1 cellular context compared by ENCODE assay signal in genomic region chr16:30409125-30410060, GRCh38.
A peak's percentile ranks its signal among the peaks of the same experiment; 100 is the strongest.
TF ChIP-seq lines count a peak whose summit lies in the region.

No MANE protein-coding gene starts in this region.

TF ChIP-seq in K562, 482 proteins besides CTCF, POLR2A, EP300 and RAD21 (continued from another document and continues in another):
- TF ChIP-seq HES1 (IDR thresholded peaks at IDR 0.05; ENCODE audit: low read depth) (no peak), RB1 (IDR thresholded peaks at IDR 0.05; ENCODE audit: low read depth) (0 out of 2 replicates have a peak, but pooled peaks have one; percentile 42), RCOR1 (IDR thresholded peaks at IDR 0.05; ENCODE audit: borderline replicate concordance in 1 of 2, low read depth in 2 of 2, low read length in 2 of 2) (peak in 1 of 2 experiments; percentile 63; a peak in 1 of 4 replicates), E2F1 (CRISPR knock-in tag; IDR thresholded peaks at IDR 0.05) (peak; percentile 61; the same call in 1 of the 2 replicates), MAFK (IDR thresholded peaks at IDR 0.05; ENCODE audit: low read length) (0 out of 2 replicates have a peak, but pooled peaks have one; percentile 9), EWSR1 (IDR thresholded peaks at IDR 0.05; ENCODE audit: borderline replicate concordance, low read depth, partially characterized antibody) (no peak), ZC3H4 (CRISPR knock-in tag; IDR thresholded peaks at IDR 0.05; ENCODE audit: borderline replicate concordance) (0 out of 2 replicates have a peak, but pooled peaks have one; percentile 39), MYC (IDR thresholded peaks at IDR 0.05; ENCODE audit: low read depth, low read length) (0 out of 2 replicates have a peak, but pooled peaks have one; percentile 42), MYC (CRISPR knock-in tag; IDR thresholded peaks at IDR 0.05; ENCODE audit: borderline replicate concordance, low read depth) (no peak), ZBTB33 (CRISPR knock-in tag; IDR thresholded peaks at IDR 0.05) (peak; percentile 78), SRSF3 (IDR thresholded peaks at IDR 0.05; ENCODE audit: insufficient read depth, low read length) (no peak), CTBP1 (IDR thresholded peaks at IDR 0.05; ENCODE audit: borderline replicate concordance) (peak; percentile 16; the same call in 1 of the 2 replicates), CREB1 (IDR thresholded peaks at IDR 0.05) (no peak), CREB1 (CRISPR knock-in tag; IDR thresholded peaks at IDR 0.05) (0 out of 2 replicates have a peak, but pooled peaks have one; percentile 17), ARID2 (IDR thresholded peaks at IDR 0.05) (no peak), NFIX (CRISPR knock-in tag; IDR thresholded peaks at IDR 0.05; ENCODE audit: low read depth) (no peak), ATF7 (IDR thresholded peaks at IDR 0.05) (0 out of 2 replicates have a peak, but pooled peaks have one; percentile 22), BHLHE40 (IDR thresholded peaks at IDR 0.05; ENCODE audit: low read length) (0 out of 2 replicates have a peak, but pooled peaks have one; percentile 8), JUN (IDR thresholded peaks at IDR 0.05; ENCODE audit: borderline replicate concordance, low read depth, low read length) (no peak), JUN (CRISPR knock-in tag; IDR thresholded peaks at IDR 0.05; ENCODE audit: borderline replicate concordance) (peak; percentile 39; the same call in 1 of the 2 replicates), HDGF (IDR thresholded peaks at IDR 0.05) (0 out of 2 replicates have a peak, but pooled peaks have one; percentile 20), ZSCAN32 (CRISPR knock-in tag; IDR thresholded peaks at IDR 0.05) (no peak), POU5F1 (IDR thresholded peaks at IDR 0.05; ENCODE audit: borderline replicate concordance, low read depth, low read length, partially characterized antibody) (no peak), CBX1 (IDR thresholded peaks at IDR 0.05; ENCODE audit: low read depth) (peak; percentile 20; the same call in 1 of the 2 replicates), ESRRA (IDR thresholded peaks at IDR 0.05; ENCODE audit: borderline replicate concordance, low read depth) (peak; percentile 40; the same call in 1 of the 2 replicates), SIN3B (IDR thresholded peaks at IDR 0.05; ENCODE audit: low read depth) (0 out of 2 replicates have a peak, but pooled peaks have one; percentile 12), VEZF1 (CRISPR knock-in tag; IDR thresholded peaks at IDR 0.05) (peak; percentile 43; the same call in 1 of the 2 replicates), ZNF780A (CRISPR knock-in tag; IDR thresholded peaks at IDR 0.05) (no peak), FOSL1 (tag; conservative IDR thresholded peaks at IDR 0.05) (no peak), GABPB1 (CRISPR knock-in tag; IDR thresholded peaks at IDR 0.05) (0 out of 2 replicates have a peak, but pooled peaks have one; percentile 23), LCOR (CRISPR knock-in tag; IDR thresholded peaks at IDR 0.05) (0 out of 2 replicates have a peak, but pooled peaks have one; percentile 48), SMC3 (conservative IDR thresholded peaks at IDR 0.05; ENCODE audit: insufficient read depth, low read depth, low read length) (peak; percentile 96), NR2C1 (IDR thresholded peaks at IDR 0.05) (0 out of 2 replicates have a peak, but pooled peaks have one; percentile 33), NR2C1 (tag; IDR thresholded peaks at IDR 0.05) (0 out of 2 replicates have a peak, but pooled peaks have one; percentile 38)
- TF ChIP-seq, protein P1, sequence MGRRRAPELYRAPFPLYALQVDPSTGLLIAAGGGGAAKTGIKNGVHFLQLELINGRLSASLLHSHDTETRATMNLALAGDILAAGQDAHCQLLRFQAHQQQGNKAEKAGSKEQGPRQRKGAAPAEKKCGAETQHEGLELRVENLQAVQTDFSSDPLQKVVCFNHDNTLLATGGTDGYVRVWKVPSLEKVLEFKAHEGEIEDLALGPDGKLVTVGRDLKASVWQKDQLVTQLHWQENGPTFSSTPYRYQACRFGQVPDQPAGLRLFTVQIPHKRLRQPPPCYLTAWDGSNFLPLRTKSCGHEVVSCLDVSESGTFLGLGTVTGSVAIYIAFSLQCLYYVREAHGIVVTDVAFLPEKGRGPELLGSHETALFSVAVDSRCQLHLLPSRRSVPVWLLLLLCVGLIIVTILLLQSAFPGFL (CRISPR knock-in tag; IDR thresholded peaks at IDR 0.05): 0 out of 2 replicates have a peak, but pooled peaks have one; percentile 18
- TF ChIP-seq, protein P2, sequence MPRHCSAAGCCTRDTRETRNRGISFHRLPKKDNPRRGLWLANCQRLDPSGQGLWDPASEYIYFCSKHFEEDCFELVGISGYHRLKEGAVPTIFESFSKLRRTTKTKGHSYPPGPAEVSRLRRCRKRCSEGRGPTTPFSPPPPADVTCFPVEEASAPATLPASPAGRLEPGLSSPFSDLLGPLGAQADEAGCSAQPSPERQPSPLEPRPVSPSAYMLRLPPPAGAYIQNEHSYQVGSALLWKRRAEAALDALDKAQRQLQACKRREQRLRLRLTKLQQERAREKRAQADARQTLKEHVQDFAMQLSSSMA (CRISPR knock-in tag; IDR thresholded peaks at IDR 0.05): no peak
- TF ChIP-seq, protein P3, sequence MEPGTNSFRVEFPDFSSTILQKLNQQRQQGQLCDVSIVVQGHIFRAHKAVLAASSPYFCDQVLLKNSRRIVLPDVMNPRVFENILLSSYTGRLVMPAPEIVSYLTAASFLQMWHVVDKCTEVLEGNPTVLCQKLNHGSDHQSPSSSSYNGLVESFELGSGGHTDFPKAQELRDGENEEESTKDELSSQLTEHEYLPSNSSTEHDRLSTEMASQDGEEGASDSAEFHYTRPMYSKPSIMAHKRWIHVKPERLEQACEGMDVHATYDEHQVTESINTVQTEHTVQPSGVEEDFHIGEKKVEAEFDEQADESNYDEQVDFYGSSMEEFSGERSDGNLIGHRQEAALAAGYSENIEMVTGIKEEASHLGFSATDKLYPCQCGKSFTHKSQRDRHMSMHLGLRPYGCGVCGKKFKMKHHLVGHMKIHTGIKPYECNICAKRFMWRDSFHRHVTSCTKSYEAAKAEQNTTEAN (CRISPR knock-in tag; IDR thresholded peaks at IDR 0.05): 0 out of 2 replicates have a peak, but pooled peaks have one; percentile 56
- TF ChIP-seq, protein P4, sequence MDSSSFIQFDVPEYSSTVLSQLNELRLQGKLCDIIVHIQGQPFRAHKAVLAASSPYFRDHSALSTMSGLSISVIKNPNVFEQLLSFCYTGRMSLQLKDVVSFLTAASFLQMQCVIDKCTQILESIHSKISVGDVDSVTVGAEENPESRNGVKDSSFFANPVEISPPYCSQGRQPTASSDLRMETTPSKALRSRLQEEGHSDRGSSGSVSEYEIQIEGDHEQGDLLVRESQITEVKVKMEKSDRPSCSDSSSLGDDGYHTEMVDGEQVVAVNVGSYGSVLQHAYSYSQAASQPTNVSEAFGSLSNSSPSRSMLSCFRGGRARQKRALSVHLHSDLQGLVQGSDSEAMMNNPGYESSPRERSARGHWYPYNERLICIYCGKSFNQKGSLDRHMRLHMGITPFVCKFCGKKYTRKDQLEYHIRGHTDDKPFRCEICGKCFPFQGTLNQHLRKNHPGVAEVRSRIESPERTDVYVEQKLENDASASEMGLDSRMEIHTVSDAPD (CRISPR knock-in tag; IDR thresholded peaks at IDR 0.05): no peak
- TF ChIP-seq, protein P5, sequence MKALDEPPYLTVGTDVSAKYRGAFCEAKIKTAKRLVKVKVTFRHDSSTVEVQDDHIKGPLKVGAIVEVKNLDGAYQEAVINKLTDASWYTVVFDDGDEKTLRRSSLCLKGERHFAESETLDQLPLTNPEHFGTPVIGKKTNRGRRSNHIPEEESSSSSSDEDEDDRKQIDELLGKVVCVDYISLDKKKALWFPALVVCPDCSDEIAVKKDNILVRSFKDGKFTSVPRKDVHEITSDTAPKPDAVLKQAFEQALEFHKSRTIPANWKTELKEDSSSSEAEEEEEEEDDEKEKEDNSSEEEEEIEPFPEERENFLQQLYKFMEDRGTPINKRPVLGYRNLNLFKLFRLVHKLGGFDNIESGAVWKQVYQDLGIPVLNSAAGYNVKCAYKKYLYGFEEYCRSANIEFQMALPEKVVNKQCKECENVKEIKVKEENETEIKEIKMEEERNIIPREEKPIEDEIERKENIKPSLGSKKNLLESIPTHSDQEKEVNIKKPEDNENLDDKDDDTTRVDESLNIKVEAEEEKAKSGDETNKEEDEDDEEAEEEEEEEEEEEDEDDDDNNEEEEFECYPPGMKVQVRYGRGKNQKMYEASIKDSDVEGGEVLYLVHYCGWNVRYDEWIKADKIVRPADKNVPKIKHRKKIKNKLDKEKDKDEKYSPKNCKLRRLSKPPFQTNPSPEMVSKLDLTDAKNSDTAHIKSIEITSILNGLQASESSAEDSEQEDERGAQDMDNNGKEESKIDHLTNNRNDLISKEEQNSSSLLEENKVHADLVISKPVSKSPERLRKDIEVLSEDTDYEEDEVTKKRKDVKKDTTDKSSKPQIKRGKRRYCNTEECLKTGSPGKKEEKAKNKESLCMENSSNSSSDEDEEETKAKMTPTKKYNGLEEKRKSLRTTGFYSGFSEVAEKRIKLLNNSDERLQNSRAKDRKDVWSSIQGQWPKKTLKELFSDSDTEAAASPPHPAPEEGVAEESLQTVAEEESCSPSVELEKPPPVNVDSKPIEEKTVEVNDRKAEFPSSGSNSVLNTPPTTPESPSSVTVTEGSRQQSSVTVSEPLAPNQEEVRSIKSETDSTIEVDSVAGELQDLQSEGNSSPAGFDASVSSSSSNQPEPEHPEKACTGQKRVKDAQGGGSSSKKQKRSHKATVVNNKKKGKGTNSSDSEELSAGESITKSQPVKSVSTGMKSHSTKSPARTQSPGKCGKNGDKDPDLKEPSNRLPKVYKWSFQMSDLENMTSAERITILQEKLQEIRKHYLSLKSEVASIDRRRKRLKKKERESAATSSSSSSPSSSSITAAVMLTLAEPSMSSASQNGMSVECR (CRISPR knock-in tag; IDR thresholded peaks at IDR 0.05): 0 out of 2 replicates have a peak, but pooled peaks have one; percentile 45
- TF ChIP-seq, protein P6, sequence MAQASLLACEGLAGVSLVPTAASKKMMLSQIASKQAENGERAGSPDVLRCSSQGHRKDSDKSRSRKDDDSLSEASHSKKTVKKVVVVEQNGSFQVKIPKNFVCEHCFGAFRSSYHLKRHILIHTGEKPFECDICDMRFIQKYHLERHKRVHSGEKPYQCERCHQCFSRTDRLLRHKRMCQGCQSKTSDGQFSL (CRISPR knock-in tag; IDR thresholded peaks at IDR 0.05): 0 out of 2 replicates have a peak, but pooled peaks have one; percentile 51
- TF ChIP-seq, protein P6 (tag; IDR thresholded peaks at IDR 0.05): no peak
- TF ChIP-seq, protein P7, sequence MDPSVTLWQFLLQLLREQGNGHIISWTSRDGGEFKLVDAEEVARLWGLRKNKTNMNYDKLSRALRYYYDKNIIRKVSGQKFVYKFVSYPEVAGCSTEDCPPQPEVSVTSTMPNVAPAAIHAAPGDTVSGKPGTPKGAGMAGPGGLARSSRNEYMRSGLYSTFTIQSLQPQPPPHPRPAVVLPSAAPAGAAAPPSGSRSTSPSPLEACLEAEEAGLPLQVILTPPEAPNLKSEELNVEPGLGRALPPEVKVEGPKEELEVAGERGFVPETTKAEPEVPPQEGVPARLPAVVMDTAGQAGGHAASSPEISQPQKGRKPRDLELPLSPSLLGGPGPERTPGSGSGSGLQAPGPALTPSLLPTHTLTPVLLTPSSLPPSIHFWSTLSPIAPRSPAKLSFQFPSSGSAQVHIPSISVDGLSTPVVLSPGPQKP (CRISPR knock-in tag; IDR thresholded peaks at IDR 0.05): no peak
- TF ChIP-seq, protein P8, sequence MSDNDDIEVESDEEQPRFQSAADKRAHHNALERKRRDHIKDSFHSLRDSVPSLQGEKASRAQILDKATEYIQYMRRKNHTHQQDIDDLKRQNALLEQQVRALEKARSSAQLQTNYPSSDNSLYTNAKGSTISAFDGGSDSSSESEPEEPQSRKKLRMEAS (CRISPR knock-in tag; IDR thresholded peaks at IDR 0.05): 0 out of 2 replicates have a peak, but pooled peaks have one; percentile 37
